8 cellular contexts compared by ENCODE assay signal in genomic region chr11:57787920-57788716, GRCh38. TPM values are rescaled to one million over a fixed set of nuclear protein-coding genes. Genes with fewer than 3 reads are reported as not detected.
DNase-seq lines count a peak whose midpoint lies in the region; ATAC-seq and TF ChIP-seq lines count a peak whose summit lies in the region.

No MANE protein-coding gene starts in this region.

- peaks cover 3% of the 10 kb centered on the region for H3K27me3 Mint-ChIP-seq in glutamatergic neuron (ENCODE audit: unreplicated experiment)

- peak overlapping the region; percentile 66 for H3K4me2 ChIP-seq in smooth muscle cell

- no peaks in the 10 kb centered on the region for H3K27me3 ChIP-seq in smooth muscle cell (ENCODE audit: low read depth)

- TF ChIP-seq CTCF in glutamatergic neuron (IDR thresholded peaks at IDR 0.05; ENCODE audit: partially characterized antibody, unreplicated experiment) (no peak), smooth muscle cell (IDR thresholded peaks at IDR 0.05; ENCODE audit: borderline replicate concordance, insufficient read depth, poor library complexity, severe bottlenecking) (no peak)

- no peaks in the 10 kb centered on the region for H3K36me3 ChIP-seq in smooth muscle cell (ENCODE audit: low read depth)

- H3K4me1 Mint-ChIP-seq in glutamatergic neuron (ENCODE audit: low read depth, unreplicated experiment): peaks cover 29% of the 10 kb centered on the region

- H3K4me1 ChIP-seq in smooth muscle cell (ENCODE audit: low read depth): peaks cover 39% of the 10 kb centered on the region

- WGBS in smooth muscle cell (ENCODE audit: low lambda C conversion rate): 41% methylated on average over 6 of the region's 6 CpGs

- ATAC-seq in GM19463 (IDR thresholded peaks at IDR 0.05; ENCODE audit: unreplicated experiment) (peak; percentile 49), HG03520 (IDR thresholded peaks at IDR 0.05; ENCODE audit: unreplicated experiment) (no peak)

- H3K4me3 Mint-ChIP-seq in glutamatergic neuron (ENCODE audit: unreplicated experiment): peak overlapping the region; percentile 5

- no peaks in the 10 kb centered on the region for H3K36me3 Mint-ChIP-seq in glutamatergic neuron (ENCODE audit: unreplicated experiment)

- peak overlapping the region; percentile 40 for H3K9ac ChIP-seq in smooth muscle cell (ENCODE audit: low read depth)

- peaks cover 100% of the 10 kb centered on the region for H3K79me2 ChIP-seq in smooth muscle cell (ENCODE audit: low read depth)

- peak overlapping the region; percentile 30 for H3K27ac Mint-ChIP-seq in glutamatergic neuron (ENCODE audit: unreplicated experiment)

- H3K4me3 ChIP-seq in smooth muscle cell: no peak overlapping the region

- H3K27ac ChIP-seq in smooth muscle cell (ENCODE audit: low read depth): peak overlapping the region; percentile 79

- H3K9me3 ChIP-seq in smooth muscle cell (replicated peaks; ENCODE audit: low read depth): no peaks in the 10 kb centered on the region

- DNase-seq in NCI-H2227 (lab: John Stamatoyannopoulos, UW; ENCODE audit: unreplicated experiment) (peak; percentile 80), glutamatergic neuron (no peak), smooth muscle cell (lab: John Stamatoyannopoulos, UW; ENCODE audit: unreplicated experiment) (no peak), mesenteric fat pad (ENCODE audit: low spot score) (no peak), NCI-H748 treated with DMSO at 0.1 percent for 48 hours (lab: John Stamatoyannopoulos, UW) (no peak), inferior parietal cortex (ENCODE audit: extremely low spot score) (no peak)

- peaks cover 15% of the 10 kb centered on the region for H3F3A ChIP-seq in smooth muscle cell (ENCODE audit: low read depth)

- H4K20me1 ChIP-seq in smooth muscle cell (ENCODE audit: low read depth): peaks cover 100% of the 10 kb centered on the region

- H3K9me3 Mint-ChIP-seq in glutamatergic neuron (ENCODE audit: unreplicated experiment): no peaks in the 10 kb centered on the region

- H2AFZ ChIP-seq in smooth muscle cell (ENCODE audit: low read depth): no peak overlapping the region

RNA-seq across cellular contexts. Expression of gene CTNND1, which starts 26.5 kb away (rescaled TPM):
- 344 TPM for total RNA-seq in glutamatergic neuron (ENCODE audit: unreplicated experiment)
- 135 and 156 TPM in 2 replicates for total RNA-seq in smooth muscle cell
- polyA plus RNA-seq in smooth muscle cell: 66.0 and 74.8 TPM in 2 replicates
- total RNA-seq in mesenteric fat pad: 150 TPM

RNA-seq across cellular contexts. Expression of gene BTBD18, which starts 36.5 kb away (rescaled TPM):
- total RNA-seq in glutamatergic neuron (ENCODE audit: unreplicated experiment): not detected
- total RNA-seq in smooth muscle cell: not detected in 2 replicates
- 0.22 and 0.50 TPM in 2 replicates for polyA plus RNA-seq in smooth muscle cell
- not detected for total RNA-seq in mesenteric fat pad

RNA-seq across cellular contexts. Expression of gene SELENOH, which starts 46.8 kb away (rescaled TPM):
- total RNA-seq in glutamatergic neuron (ENCODE audit: unreplicated experiment) (98.8 TPM), smooth muscle cell (120 and 131 TPM in 2 replicates), mesenteric fat pad (101 TPM)
- polyA plus RNA-seq in smooth muscle cell: 141 and 143 TPM in 2 replicates
